ENCODE assay signal across 8 cellular contexts in the genomic region with DNA sequence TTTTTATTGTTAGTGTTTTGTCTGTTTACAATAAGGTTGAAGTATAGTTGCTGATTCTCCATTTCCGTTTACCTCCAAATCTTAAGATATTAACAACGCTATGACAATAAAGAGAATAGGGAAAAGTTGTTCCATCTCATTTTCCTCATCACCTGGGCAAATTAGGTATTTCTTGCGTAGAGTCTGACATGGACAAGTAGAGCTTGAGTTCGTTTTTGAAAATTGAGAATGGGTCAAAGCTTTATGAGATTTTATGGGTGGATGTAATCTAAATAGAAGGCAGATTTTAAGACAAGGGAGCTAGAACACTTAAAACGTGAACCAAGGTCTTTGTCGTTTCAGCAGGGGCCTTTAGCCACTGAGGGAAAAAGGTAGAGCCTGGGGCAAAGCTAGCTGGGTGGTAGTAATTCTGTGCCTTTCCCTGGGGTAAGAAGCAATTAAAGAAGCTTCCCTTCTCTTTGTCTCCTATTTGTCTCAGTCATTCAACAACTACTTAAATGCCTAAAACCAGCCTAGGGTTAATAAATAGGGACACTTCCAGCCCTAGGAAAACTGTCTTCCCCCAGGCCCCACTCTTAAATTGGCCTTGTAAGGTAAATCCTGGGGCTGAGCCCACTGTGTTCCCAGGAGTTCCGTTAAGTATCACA. TPM values are rescaled to one million over a fixed set of nuclear protein-coding genes. Genes with fewer than 3 reads are reported as not detected.
DNase-seq lines count a peak whose midpoint lies in the region; TF ChIP-seq lines count a peak whose summit lies in the region.

No MANE protein-coding gene starts in this region.

- CTCF ChIA-PET in CD8-positive, alpha-beta memory T cell (lab: Charles Lee): interaction anchor here (1.2 to 2.7 kb wide), 3 partner anchors 49 to 63 kb away, joined by 3 to 15 read pairs (median 3); partner anchors contain the start of gene IFT74
- CTCF ChIA-PET in GM10248 (lab: Yijun Ruan, JAX): interaction anchor here (1.0 to 1.6 kb wide), 4 partner anchors 9 to 19 kb away, joined by 3 to 4 read pairs (median 3); no protein-coding TSS in a partner anchor

- H3K27me3 Mint-ChIP-seq in CD8-positive, alpha-beta memory T cell: peaks cover 0 to 3% of the 10 kb centered on the region in 2 donors

- H3K27ac ChIP-seq in CD8-positive, alpha-beta memory T cell (ENCODE audit: low read depth, low read length): peak overlapping the region; percentile 98
- H3K27ac ChIP-seq in ectodermal cell (ENCODE audit: insufficient read depth, low read depth, low read length, poor library complexity, severe bottlenecking) (peak overlapping the region; percentile 99), neutrophil (peak overlapping the region; percentile 81)

- peaks cover 0 to 16% (median 5%) of the 10 kb centered on the region in 3 donors for H3K36me3 Mint-ChIP-seq in CD8-positive, alpha-beta memory T cell

- H3K27ac Mint-ChIP-seq in CD8-positive, alpha-beta memory T cell: peak overlapping the region; percentile 95 to 100 (median 100)

- H3K9me3 Mint-ChIP-seq in CD8-positive, alpha-beta memory T cell: peaks cover 0 to 4% (median 2%) of the 10 kb centered on the region in 5 donors

- peaks cover 31 to 47% (median 46%) of the 10 kb centered on the region in 3 donors for H3K4me1 Mint-ChIP-seq in CD8-positive, alpha-beta memory T cell

- peak overlapping the region; percentile 95 to 100 (median 100) for H3K4me3 Mint-ChIP-seq in CD8-positive, alpha-beta memory T cell

- peak overlapping the region; percentile 93 for H3K4me3 ChIP-seq in CD8-positive, alpha-beta memory T cell (ENCODE audit: low read length)
- H3K4me3 ChIP-seq in MG63 (peak overlapping the region; percentile 79), ectodermal cell (ENCODE audit: insufficient read depth, low read depth, low read length) (peak overlapping the region; percentile 99), neutrophil (ENCODE audit: low read depth in 1 of 2, low read length in 1 of 2) (peak overlapping the region; percentile 78 to 97)

- H3K4me1 ChIP-seq in CD8-positive, alpha-beta memory T cell (ENCODE audit: insufficient read depth, low read length): peaks cover 29% of the 10 kb centered on the region
- H3K4me1 ChIP-seq in ectodermal cell (ENCODE audit: control insufficient read depth, insufficient read depth, low read length): no peaks in the 10 kb centered on the region
- H3K4me1 ChIP-seq in neutrophil (ENCODE audit: control insufficient read depth in 1 of 2, insufficient read depth in 1 of 2, low read depth in 1 of 2, low read length in 1 of 2): peaks cover 10 to 19% of the 10 kb centered on the region in 2 experiments

- no peak for DNase-seq in CD8-positive, alpha-beta memory T cell
- DNase-seq in MG63 (no peak), NCI-H128 (lab: John Stamatoyannopoulos, UW; ENCODE audit: unreplicated experiment) (no peak), NCI-H2107 treated with DMSO at 0.1 percent for 48 hours (lab: John Stamatoyannopoulos, UW; ENCODE audit: unreplicated experiment) (no peak), GM10248 (ENCODE audit: extremely low spot score) (no peak), NCI-H526 treated with DMSO at 0.1 percent for 48 hours (lab: John Stamatoyannopoulos, UW) (no peak)

- WGBS in ectodermal cell, 2 experiments: 28 to 31% methylated on average over 6 to 7 of the region's 7 CpGs

- no peaks in the 10 kb centered on the region for H3K9me3 ChIP-seq in CD8-positive, alpha-beta memory T cell (ENCODE audit: low read length)
- no peaks in the 10 kb centered on the region for H3K9me3 ChIP-seq in MG63
- no peaks in the 10 kb centered on the region for H3K9me3 ChIP-seq in ectodermal cell (ENCODE audit: control insufficient read depth, low read length)
- H3K9me3 ChIP-seq in neutrophil: no peaks in the 10 kb centered on the region

- no peaks in the 10 kb centered on the region for H3K36me3 ChIP-seq in CD8-positive, alpha-beta memory T cell (ENCODE audit: insufficient read depth, low read length)
- no peaks in the 10 kb centered on the region for H3K36me3 ChIP-seq in MG63
- no peaks in the 10 kb centered on the region for H3K36me3 ChIP-seq in ectodermal cell (ENCODE audit: control insufficient read depth, insufficient read depth, low read length)
- H3K36me3 ChIP-seq in neutrophil: no peaks in the 10 kb centered on the region

- POLR2A ChIA-PET in CD8-positive, alpha-beta memory T cell (lab: Charles Lee): interaction anchor here (0.5 to 2.0 kb wide), 4 partner anchors 50 to 63 kb away, joined by 3 to 11 read pairs (median 4); partner anchors contain the start of genes IFT74 and PLAA
- POLR2A ChIA-PET in GM10248 (lab: Yijun Ruan, JAX): no interaction called here

- no peaks in the 10 kb centered on the region for H3K27me3 ChIP-seq in CD8-positive, alpha-beta memory T cell (ENCODE audit: insufficient read depth, low read length, poor library complexity, severe bottlenecking)
- H3K27me3 ChIP-seq in MG63: no peaks in the 10 kb centered on the region
- no peaks in the 10 kb centered on the region for H3K27me3 ChIP-seq in ectodermal cell (ENCODE audit: control insufficient read depth, insufficient read depth, low read length, poor library complexity, severe bottlenecking)
- H3K27me3 ChIP-seq in neutrophil: no peaks in the 10 kb centered on the region

- TF ChIP-seq CTCF in neutrophil (IDR thresholded peaks at IDR 0.05): no peak
- no peak for TF ChIP-seq CTCF in GM10248 (IDR thresholded peaks at IDR 0.05; ENCODE audit: control extremely low read depth, extremely low read depth, low read depth, missing control alignments)

RNA-seq across cellular contexts. Expression of gene CAAP1, which starts 0.6 kb away (rescaled TPM):
- 10 to 100 TPM; 19.4 to 21.0 TPM for total RNA-seq in CD8-positive, alpha-beta memory T cell
- polyA plus RNA-seq in CD8-positive, alpha-beta memory T cell: 20.8 TPM
- 15.3 and 20.9 TPM in 2 replicates for total RNA-seq in MG63 (2014; rRNA removed; shearing (Covaris generic); ENCODE audit: low replicate concordance)
- 21.7 TPM for polyA plus RNA-seq in ectodermal cell (2013, experiment 1 of 4)
- polyA plus RNA-seq in ectodermal cell (2013, experiment 2 of 4): 22.5 TPM
- 18.4 TPM for polyA plus RNA-seq in ectodermal cell (2013, experiment 3 of 4)
- polyA plus RNA-seq in ectodermal cell (2013, experiment 4 of 4): 20.6 TPM

RNA-seq across cellular contexts. Expression of gene PLAA, which starts 53.9 kb away (rescaled TPM):
- total RNA-seq in CD8-positive, alpha-beta memory T cell: 10 to 100 TPM; 39.2 to 41.8 TPM
- 18.7 TPM for polyA plus RNA-seq in CD8-positive, alpha-beta memory T cell
- total RNA-seq in MG63 (2014; rRNA removed; shearing (Covaris generic); ENCODE audit: low replicate concordance): 25.4 and 37.9 TPM in 2 replicates
- polyA plus RNA-seq in ectodermal cell (2013, experiment 1 of 4): 44.5 TPM
- 46.7 TPM for polyA plus RNA-seq in ectodermal cell (2013, experiment 2 of 4)
- 31.9 TPM for polyA plus RNA-seq in ectodermal cell (2013, experiment 3 of 4)
- polyA plus RNA-seq in ectodermal cell (2013, experiment 4 of 4): 33.9 TPM
